ENCODE assay signal across 22 cellular contexts in the genomic region with DNA sequence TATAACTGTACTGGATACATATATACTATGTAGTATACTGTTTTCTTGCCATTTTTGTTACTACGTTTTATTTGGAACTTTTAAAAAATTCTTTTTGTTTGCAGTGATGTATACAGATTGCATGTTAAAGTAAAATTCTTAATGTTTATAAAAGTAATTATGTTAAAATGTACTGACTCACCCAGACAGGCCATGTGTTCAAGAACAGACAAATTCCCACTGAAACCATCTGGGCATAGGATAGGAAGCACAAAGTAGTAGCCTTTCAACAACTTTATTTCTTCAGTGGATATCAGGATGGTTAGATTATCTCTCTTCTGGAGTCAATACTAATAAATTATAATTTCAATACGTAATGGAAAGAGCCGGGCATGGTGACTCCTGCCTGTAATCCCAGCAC. TPM values are rescaled to one million over a fixed set of nuclear protein-coding genes. Genes with fewer than 3 reads are reported as not detected.
DNase-seq lines count a peak whose midpoint lies in the region; ATAC-seq and TF ChIP-seq lines count a peak whose summit lies in the region.
"Had no signal": no experiment of that assay in that cellular context is flagged by ENCODE, and none has a peak within 500 bp of the region (broad histone marks: within the 10 kb centered on the region; RNA-seq: fewer than 3 reads in every experiment).

No MANE protein-coding gene starts in this region.

- H2AFZ ChIP-seq in IMR-90 (replicated peaks; ENCODE audit: low read length, poor library complexity), result no peak overlapping the region

- no TSS peak for BruUV-seq in IMR-90 (replicated peaks; lab: Mats Ljungman, UMichigan)

- H4K5ac ChIP-seq in IMR-90 (ENCODE audit: low read depth, low read length), result no peak overlapping the region

- no peak for TF ChIP-seq POLR2A in IMR-90 (IDR thresholded peaks at IDR 0.05; ENCODE audit: low read depth, low read length)

- H3K9ac ChIP-seq in IMR-90 (ENCODE audit: low read depth, low read length), result no peak overlapping the region
- H3K9ac ChIP-seq: BLaER1 treated with 17β-estradiol and CSF1 and Interleukin-3, amounts not matched to agents 10 nM and 100 nM had no signal

- no peaks in the 10 kb centered on the region for H4K20me1 ChIP-seq in IMR-90 (ENCODE audit: insufficient read depth, low read length)

- no peaks in the 10 kb centered on the region for H3K27me3 ChIP-seq in IMR-90 (ENCODE audit: control insufficient read depth, insufficient read depth, low read length)
- H3K27me3 ChIP-seq: BLaER1 treated with 17β-estradiol and CSF1 and Interleukin-3, amounts not matched to agents 10 nM and 100 nM had no signal

- no CpG with 5 or more reads among the region's 3 CpGs for WGBS in IMR-90 (ENCODE audit: extremely low coverage in 2 of 2, insufficient read length in 1 of 2), 2 experiments

- no peaks in the 10 kb centered on the region for H3K9me3 Mint-ChIP-seq in activated CD4-positive, alpha-beta T cell treated with anti-CD3 and anti-CD28 coated beads, Interleukin-2, amount 10 ng/mL, durations not matched to agents 7 days and 5 days
- H3K9me3 Mint-ChIP-seq: CD4-positive, alpha-beta T cell; CD8-positive, alpha-beta T cell had no signal

- in situ Hi-C loops in IMR-90 (cut with MboI; ENCODE audit: low sequenced_read_pairs), result no loop called here

- POLR2A ChIA-PET in IMR-90 (lab: Charles Lee; ENCODE audit: unreplicated experiment), result no interaction called here
- POLR2A ChIA-PET in activated CD4-positive, alpha-beta T cell treated with anti-CD3 and anti-CD28 coated beads, Interleukin-2, amount 10 ng/mL, durations not matched to agents 7 days and 5 days (lab: Charles Lee), result no interaction called here

- no peak overlapping the region for H3K23ac ChIP-seq in IMR-90 (ENCODE audit: low read depth, low read length)

- CTCF ChIA-PET in IMR-90 (lab: Yijun Ruan, JAX), result no interaction called here
- CTCF ChIA-PET in activated CD4-positive, alpha-beta T cell treated with anti-CD3 and anti-CD28 coated beads, Interleukin-2, amount 10 ng/mL, durations not matched to agents 7 days and 5 days (lab: Charles Lee), result interaction anchor here (1.0 kb wide), 1 partner anchor 10 kb away, joined by 3 read pairs; no protein-coding TSS in a partner anchor

- no peak overlapping the region for H3K56ac ChIP-seq in IMR-90 (ENCODE audit: extremely low read depth, insufficient read depth, low read length)

- no peaks in the 10 kb centered on the region for H3K9me1 ChIP-seq in IMR-90 (ENCODE audit: insufficient read depth, low read length)

- H3K4me1 ChIP-seq in IMR-90 (ENCODE audit: control insufficient read depth, insufficient read depth, low read length), result peaks cover 1% of the 10 kb centered on the region; the same call in 1 of the 2 replicates
- H3K4me1 ChIP-seq: A549, Caco-2 had no signal

- H3K4me3 Mint-ChIP-seq in activated CD4-positive, alpha-beta T cell treated with anti-CD3 and anti-CD28 coated beads, Interleukin-2, amount 10 ng/mL, durations not matched to agents 7 days and 5 days, result no peak overlapping the region
- H3K4me3 Mint-ChIP-seq: B cell; CD4-positive, alpha-beta T cell; CD8-positive, alpha-beta T cell had no signal

- no peak overlapping the region for H2AK9ac ChIP-seq in IMR-90 (replicated peaks; ENCODE audit: low read depth, low read length, poor library complexity)

- no peak overlapping the region for H4K8ac ChIP-seq in IMR-90 (ENCODE audit: low read depth in 2 of 2, low read length in 2 of 2)

- intact Hi-C loops in IMR-90 (cut with micrococcal nuclease), result no loop called here

- TF ChIP-seq CTCF in IMR-90 (conservative IDR thresholded peaks at IDR 0.05; ENCODE audit: low read depth, low read length), result no peak
- TF ChIP-seq CTCF in fibroblast of mammary gland (conservative IDR thresholded peaks at IDR 0.05; ENCODE audit: control insufficient read depth, insufficient read depth, low read depth, low read length), result no peak
- no peak for TF ChIP-seq CTCF in fibroblast of villous mesenchyme (IDR thresholded peaks at IDR 0.05; ENCODE audit: insufficient read depth, low read depth, low read length)

- dilution Hi-C loops in IMR-90 (cut with HindIII; ENCODE audit: low sequenced_read_pairs, unreplicated experiment), result no loop called here

- no peak overlapping the region for H3K18ac ChIP-seq in IMR-90 (ENCODE audit: low read depth, low read length)

- H2BK120ac ChIP-seq in IMR-90 (ENCODE audit: low read depth, low read length), result no peak overlapping the region

- H2BK5ac ChIP-seq in IMR-90 (ENCODE audit: low read depth, low read length, poor library complexity, severe bottlenecking), result no peak overlapping the region

- H3K4me3 ChIP-seq in IMR-90 (ENCODE audit: insufficient read depth, low read depth, low read length) (no peak overlapping the region), fibroblast of mammary gland (ENCODE audit: control insufficient read depth, low read depth, low read length) (no peak overlapping the region), fibroblast of villous mesenchyme (ENCODE audit: low read depth, low read length) (no peak overlapping the region)
- H3K4me3 ChIP-seq: A549; BLaER1 treated with 17β-estradiol and CSF1 and Interleukin-3, amounts not matched to agents 10 nM and 100 nM; GM12878 had no signal

- no peak overlapping the region for H3K4me2 ChIP-seq in IMR-90 (ENCODE audit: low read depth, low read length)
- H3K4me2 ChIP-seq: A549; BLaER1 treated with 17β-estradiol and CSF1 and Interleukin-3, amounts not matched to agents 10 nM and 100 nM had no signal

- H3K27ac Mint-ChIP-seq in activated CD4-positive, alpha-beta T cell treated with anti-CD3 and anti-CD28 coated beads, Interleukin-2, amount 10 ng/mL, durations not matched to agents 7 days and 5 days, result no peak overlapping the region
- H3K27ac Mint-ChIP-seq: B cell; CD4-positive, alpha-beta T cell; CD8-positive, alpha-beta T cell had no signal

- H2BK15ac ChIP-seq in IMR-90 (ENCODE audit: low read depth, low read length), result no peak overlapping the region

- H4K91ac ChIP-seq in IMR-90 (ENCODE audit: insufficient read depth, low read depth, low read length), result no peak overlapping the region

- H3K9me3 ChIP-seq in IMR-90 (ENCODE audit: control insufficient read depth, insufficient read depth, low read length), result no peaks in the 10 kb centered on the region
- H3K9me3 ChIP-seq: A549; BLaER1 treated with 17β-estradiol and CSF1 and Interleukin-3, amounts not matched to agents 10 nM and 100 nM; Caco-2 had no signal

- H3K79me1 ChIP-seq in IMR-90 (ENCODE audit: low read depth in 1 of 2, low read length in 2 of 2), result no peaks in the 10 kb centered on the region

- H3K36me3 Mint-ChIP-seq in activated CD4-positive, alpha-beta T cell treated with anti-CD3 and anti-CD28 coated beads, Interleukin-2, amount 10 ng/mL, durations not matched to agents 7 days and 5 days (ENCODE audit: low read depth), result peaks cover 34% of the 10 kb centered on the region

- no peak overlapping the region for H3K14ac ChIP-seq in IMR-90 (replicated peaks; ENCODE audit: low read depth, low read length)

- ATAC-seq in IMR-90 (ENCODE audit: low read depth) (peak; percentile 79), GM18502 (IDR thresholded peaks at IDR 0.05; ENCODE audit: poor library complexity, unreplicated experiment) (no peak)
- ATAC-seq: A549; CD8-positive, alpha-beta T cell; GM12878 had no signal

- peaks cover 4% of the 10 kb centered on the region for H3K4me1 Mint-ChIP-seq in activated CD4-positive, alpha-beta T cell treated with anti-CD3 and anti-CD28 coated beads, Interleukin-2, amount 10 ng/mL, durations not matched to agents 7 days and 5 days
- H3K4me1 Mint-ChIP-seq: B cell had no signal

- 0 out of 2 replicates have a peak, but pooled peaks cover 2% of the 10 kb centered on the region for H3K36me3 ChIP-seq in IMR-90 (ENCODE audit: control insufficient read depth, insufficient read depth, low read length)

- H3K27ac ChIP-seq in IMR-90 (ENCODE audit: insufficient read depth, low read length), result no peak overlapping the region
- H3K27ac ChIP-seq: 22Rv1; A549; BLaER1 treated with 17β-estradiol and CSF1 and Interleukin-3, amounts not matched to agents 10 nM and 100 nM; C4-2B had no signal

- H2BK20ac ChIP-seq in IMR-90 (ENCODE audit: low read depth, low read length), result no peak overlapping the region

- no peak overlapping the region for H3K4ac ChIP-seq in IMR-90 (ENCODE audit: low read depth, low read length)

- H3K27me3 Mint-ChIP-seq in activated CD4-positive, alpha-beta T cell treated with anti-CD3 and anti-CD28 coated beads, Interleukin-2, amount 10 ng/mL, durations not matched to agents 7 days and 5 days, result no peaks in the 10 kb centered on the region
- H3K27me3 Mint-ChIP-seq: B cell; CD4-positive, alpha-beta T cell had no signal

- DNase-seq in EH (ENCODE audit: low read depth) (peak; percentile 18), IMR-90 (peak; percentile 53), fibroblast of mammary gland (ENCODE audit: low read depth) (peak; percentile 12), fibroblast of villous mesenchyme (ENCODE audit: low read depth) (peak; percentile 5)
- DNase-seq in activated effector memory CD4-positive, alpha-beta T cell treated with anti-CD3 and anti-CD28 coated beads, Interleukin-2, amount 50 U/mL, for 16 hours, result no peak
- DNase-seq in activated CD4-positive, alpha-beta T cell treated with anti-CD3 and anti-CD28 coated beads, Interleukin-2, amount 10 ng/mL, durations not matched to agents 7 days and 5 days, result no peak
- DNase-seq: AML-193; Caco-2; Calu3; CD4-positive, alpha-beta T cell; CD8-positive, alpha-beta T cell; DMS79 treated with DMSO at 0.1 percent for 48 hours; EL; GDM1 had no signal

- H2AK5ac ChIP-seq in IMR-90 (ENCODE audit: low read depth, low read length), result no peak overlapping the region

- TF ChIP-seq RAD21 in IMR-90 (IDR thresholded peaks at IDR 0.05; ENCODE audit: low read length), result no peak

RNA-seq across cellular contexts. Expression of a gene that starts 19.8 kb away (rescaled TPM):
- 11.3 and 15.0 TPM in 2 replicates for total RNA-seq in IMR-90 (2012; rRNA removed)
- polyA plus RNA-seq in IMR-90 (2012; rRNA removed), result 6.2 and 8.8 TPM in 2 replicates
- 2.9 TPM in 2 replicates for polyA plus RNA-seq in IMR-90 (2012; cell fraction: cytosol; rRNA removed)
- 2.4 and 7.3 TPM in 2 replicates for polyA plus RNA-seq in IMR-90 (2012; cell fraction: nucleus; rRNA removed; ENCODE audit: low replicate concordance)
- total RNA-seq in fibroblast of villous mesenchyme, result 13.0 and 15.5 TPM in 2 replicates
- 10 to 100 TPM; 16.9 to 18.5 TPM for total RNA-seq in activated CD4-positive, alpha-beta T cell treated with anti-CD3 and anti-CD28 coated beads, Interleukin-2, amount 10 ng/mL, durations not matched to agents 7 days and 5 days

RNA-seq across cellular contexts. Expression of a gene that starts 43.8 kb away (rescaled TPM):
- total RNA-seq in IMR-90 (2012; rRNA removed) (7.2 and 13.6 TPM in 2 replicates), fibroblast of villous mesenchyme (36.3 and 44.8 TPM in 2 replicates)
- polyA plus RNA-seq in IMR-90 (2012; rRNA removed), result 10.8 and 11.6 TPM in 2 replicates
- 3.0 and 8.1 TPM in 2 replicates for polyA plus RNA-seq in IMR-90 (2012; cell fraction: cytosol; rRNA removed)
- polyA plus RNA-seq in IMR-90 (2012; cell fraction: nucleus; rRNA removed; ENCODE audit: low replicate concordance), result 1.5 and 11.6 TPM in 2 replicates
- 10 to 100 TPM; 39.4 to 40.7 TPM for total RNA-seq in activated CD4-positive, alpha-beta T cell treated with anti-CD3 and anti-CD28 coated beads, Interleukin-2, amount 10 ng/mL, durations not matched to agents 7 days and 5 days
- total RNA-seq: G401 had no signal

Comparison
In these comparisons a context has a peak if more than half of its experiments do, and no peak if none do; other contexts are left out.
1. DNase-seq: peak in EH (single experiment), IMR-90 (single experiment), fibroblast of mammary gland (single experiment) and fibroblast of villous mesenchyme (single experiment); none in activated effector memory CD4-positive, alpha-beta T cell treated with anti-CD3 and anti-CD28 coated beads, Interleukin-2, amount 50 U/mL, for 16 hours (single experiment) and activated CD4-positive, alpha-beta T cell treated with anti-CD3 and anti-CD28 coated beads, Interleukin-2, amount 10 ng/mL, durations not matched to agents 7 days and 5 days (single experiment).